1 cellular context compared by ENCODE assay signal in the genomic region with DNA sequence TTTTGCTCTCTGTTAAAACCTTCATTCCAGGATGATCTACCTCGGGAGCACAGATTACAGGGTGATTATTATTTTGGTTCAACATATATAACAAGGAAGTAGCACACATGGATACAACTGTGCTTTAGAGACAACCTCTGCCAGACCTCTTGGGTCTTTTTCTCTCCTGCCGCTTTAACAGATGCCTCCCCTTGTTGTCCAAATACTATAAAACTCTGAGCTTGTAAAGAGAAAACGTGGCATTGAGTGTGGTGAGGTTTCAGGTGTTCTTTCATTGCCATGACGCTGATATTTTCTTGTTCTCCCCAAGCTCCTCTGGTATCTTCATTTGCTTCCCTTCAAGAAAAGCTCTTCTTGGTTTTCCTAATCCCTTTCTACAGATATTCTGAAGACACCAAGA.
TF ChIP-seq lines count a peak whose summit lies in the region.

No MANE protein-coding gene starts in this region.

TF ChIP-seq in GM12878, 131 proteins besides CTCF, POLR2A, EP300 and RAD21:
- no peak for TF ChIP-seq RELA (IDR thresholded peaks at IDR 0.05; ENCODE audit: borderline replicate concordance, partially characterized antibody)
- peak; percentile 22; the same call in 1 of the 2 replicates for TF ChIP-seq NR2C1 (IDR thresholded peaks at IDR 0.05)
